Comparison of ENCODE assay signal across 2 cellular contexts in the genomic region with DNA sequence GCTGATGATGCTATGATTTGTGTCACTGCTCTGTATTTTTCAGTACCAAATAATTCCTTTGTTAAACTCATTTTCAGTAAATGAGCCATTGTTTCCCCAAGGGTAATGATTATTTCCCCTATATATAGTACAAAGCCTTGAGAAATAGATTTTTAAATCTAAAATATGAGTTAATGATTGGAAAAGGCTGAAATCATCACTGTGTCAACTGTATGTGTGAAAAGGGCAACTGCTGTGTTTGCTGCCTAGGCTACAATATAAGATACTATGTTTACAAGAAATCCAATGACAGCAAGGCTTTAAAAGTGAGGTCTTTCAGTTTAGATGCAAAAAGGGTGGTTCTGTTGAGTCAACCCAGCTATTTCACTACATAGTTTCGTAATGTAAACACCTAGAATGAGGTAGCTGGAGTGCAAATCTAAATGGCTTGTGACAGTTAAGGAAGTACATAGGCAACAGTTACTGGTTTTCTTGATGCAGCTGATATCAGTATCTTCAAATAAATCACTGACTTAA.
TF ChIP-seq lines count a peak whose summit lies in the region.

No MANE protein-coding gene starts in this region.

TF ChIP-seq in liver, 16 proteins besides CTCF, POLR2A, EP300 and RAD21 (continued from another document):
- no peak for TF ChIP-seq NR2F2 (IDR thresholded peaks at IDR 0.05)
- TF ChIP-seq, protein P1, sequence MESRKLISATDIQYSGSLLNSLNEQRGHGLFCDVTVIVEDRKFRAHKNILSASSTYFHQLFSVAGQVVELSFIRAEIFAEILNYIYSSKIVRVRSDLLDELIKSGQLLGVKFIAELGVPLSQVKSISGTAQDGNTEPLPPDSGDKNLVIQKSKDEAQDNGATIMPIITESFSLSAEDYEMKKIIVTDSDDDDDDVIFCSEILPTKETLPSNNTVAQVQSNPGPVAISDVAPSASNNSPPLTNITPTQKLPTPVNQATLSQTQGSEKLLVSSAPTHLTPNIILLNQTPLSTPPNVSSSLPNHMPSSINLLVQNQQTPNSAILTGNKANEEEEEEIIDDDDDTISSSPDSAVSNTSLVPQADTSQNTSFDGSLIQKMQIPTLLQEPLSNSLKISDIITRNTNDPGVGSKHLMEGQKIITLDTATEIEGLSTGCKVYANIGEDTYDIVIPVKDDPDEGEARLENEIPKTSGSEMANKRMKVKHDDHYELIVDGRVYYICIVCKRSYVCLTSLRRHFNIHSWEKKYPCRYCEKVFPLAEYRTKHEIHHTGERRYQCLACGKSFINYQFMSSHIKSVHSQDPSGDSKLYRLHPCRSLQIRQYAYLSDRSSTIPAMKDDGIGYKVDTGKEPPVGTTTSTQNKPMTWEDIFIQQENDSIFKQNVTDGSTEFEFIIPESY (IDR thresholded peaks at IDR 0.05): no peak
TF ChIP-seq in liver: peak in this region for 2.

TF ChIP-seq in SK-N-SH treated with all-trans-retinoic acid at 6 μM for 48 hours, 23 proteins besides CTCF, POLR2A, EP300 and RAD21 (continued from another document):
- TF ChIP-seq ESRRG (CRISPR knock-in tag; IDR thresholded peaks at IDR 0.05): no peak
- TF ChIP-seq, protein P2, sequence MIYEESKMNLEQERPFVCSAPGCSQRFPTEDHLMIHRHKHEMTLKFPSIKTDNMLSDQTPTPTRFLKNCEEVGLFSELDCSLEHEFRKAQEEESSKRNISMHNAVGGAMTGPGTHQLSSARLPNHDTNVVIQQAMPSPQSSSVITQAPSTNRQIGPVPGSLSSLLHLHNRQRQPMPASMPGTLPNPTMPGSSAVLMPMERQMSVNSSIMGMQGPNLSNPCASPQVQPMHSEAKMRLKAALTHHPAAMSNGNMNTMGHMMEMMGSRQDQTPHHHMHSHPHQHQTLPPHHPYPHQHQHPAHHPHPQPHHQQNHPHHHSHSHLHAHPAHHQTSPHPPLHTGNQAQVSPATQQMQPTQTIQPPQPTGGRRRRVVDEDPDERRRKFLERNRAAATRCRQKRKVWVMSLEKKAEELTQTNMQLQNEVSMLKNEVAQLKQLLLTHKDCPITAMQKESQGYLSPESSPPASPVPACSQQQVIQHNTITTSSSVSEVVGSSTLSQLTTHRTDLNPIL (CRISPR knock-in tag; IDR thresholded peaks at IDR 0.05; ENCODE audit: low read depth): no peak
- no peak for TF ChIP-seq ZNF8 (CRISPR knock-in tag; IDR thresholded peaks at IDR 0.05)
- TF ChIP-seq GLIS3 (CRISPR knock-in tag; IDR thresholded peaks at IDR 0.05): no peak
- no peak for TF ChIP-seq CSDC2 (CRISPR knock-in tag; IDR thresholded peaks at IDR 0.05)
